Comparison of ENCODE assay signal across 8 cellular contexts in genomic region chr6:151475653-151476523, GRCh38. TPM values are rescaled to one million over a fixed set of nuclear protein-coding genes. Genes with fewer than 3 reads are reported as not detected.
DNase-seq lines count a peak whose midpoint lies in the region; ATAC-seq and TF ChIP-seq lines count a peak whose summit lies in the region.

No MANE protein-coding gene starts in this region.

- no peaks in the 10 kb centered on the region for H3K9me3 ChIP-seq in colonic mucosa
- H3K9me3 ChIP-seq in tibial nerve: no peaks in the 10 kb centered on the region

- TF ChIP-seq POLR2A in tibial nerve (IDR thresholded peaks at IDR 0.05): no peak

- intact Hi-C loops in colonic mucosa (cut with DNase I): loop anchor here (5.0 kb wide), 1 partner anchor 69 kb away; no protein-coding TSS in a partner anchor

- H3K27ac ChIP-seq in colonic mucosa: no peak overlapping the region
- H3K27ac ChIP-seq in tibial nerve: no peak overlapping the region

- no peak for TF ChIP-seq EP300 in tibial nerve (IDR thresholded peaks at IDR 0.05)

- H3K4me1 ChIP-seq in colonic mucosa (no peaks in the 10 kb centered on the region), tibial nerve (peaks cover 0 to 8% (median 0%) of the 10 kb centered on the region in 4 donors)

- TF ChIP-seq CTCF in colonic mucosa (IDR thresholded peaks at IDR 0.05) (peak; percentile 76), tibial nerve (IDR thresholded peaks at IDR 0.05) (peak; percentile 59 to 82 (median 75))

- H3K9ac ChIP-seq in colonic mucosa (ENCODE audit: low read depth in 2 of 2, low read length in 2 of 2): peak overlapping the region in 1 of 2 donors; percentile 24

- WGBS in tibial nerve, 2 donors: 28 to 40% methylated on average over 9 to 16 of the region's 16 CpGs

- DNase-seq in Caki2 (ENCODE audit: low read depth) (peak; percentile 81), Kasumi-1 (lab: John Stamatoyannopoulos, UW) (peak; percentile 48 to 49), SW480 (ENCODE audit: low spot score) (peak; percentile 9), colonic mucosa (peak; percentile 52), medulla oblongata (ENCODE audit: extremely low spot score) (peak; percentile 71), tibial nerve (ENCODE audit: low spot score in 2 of 2) (peak in 1 of 2 donors; percentile 65)

- in situ Hi-C loops in Caki2 (cut with HindIII; ENCODE audit: low pct_unique_long_range_greater_than_20kb, low sequenced_read_pairs): no loop called here

- no peaks in the 10 kb centered on the region for H3K36me3 ChIP-seq in colonic mucosa
- no peaks in the 10 kb centered on the region for H3K36me3 ChIP-seq in tibial nerve

- peak; percentile 62 for ATAC-seq in GM19328 (IDR thresholded peaks at IDR 0.05; ENCODE audit: unreplicated experiment)
- no peak for ATAC-seq in GM21367 (IDR thresholded peaks at IDR 0.05; ENCODE audit: unreplicated experiment)

- no peaks in the 10 kb centered on the region for H3K27me3 ChIP-seq in colonic mucosa
- H3K27me3 ChIP-seq in tibial nerve: no peaks in the 10 kb centered on the region

- no peak overlapping the region for H3K4me3 ChIP-seq in colonic mucosa
- no peak overlapping the region for H3K4me3 ChIP-seq in tibial nerve

RNA-seq across cellular contexts. Expression of gene CCDC170, which starts 17.9 kb away (rescaled TPM):
- not detected in 2 replicates for total RNA-seq in Caki2 (2014; rRNA removed; shearing (Covaris generic); ENCODE audit: low replicate concordance)
- under 1 TPM; 0.77 to 0.86 TPM for total RNA-seq in colonic mucosa
- total RNA-seq in tibial nerve: 1 to 10 TPM in 3 of 4 donors, under 1 TPM in 1; 0.66 to 3.3 (median 1.4) TPM

RNA-seq across cellular contexts. Expression of gene RMND1, which starts 24.0 kb away (rescaled TPM):
- 56.2 and 60.8 TPM in 2 replicates for total RNA-seq in Caki2 (2014; rRNA removed; shearing (Covaris generic); ENCODE audit: low replicate concordance)
- total RNA-seq in colonic mucosa: 10 to 100 TPM; 20.3 to 20.4 TPM
- 10 to 100 TPM; 18.4 to 31.8 (median 27.0) TPM for total RNA-seq in tibial nerve
